In the genomic region with DNA sequence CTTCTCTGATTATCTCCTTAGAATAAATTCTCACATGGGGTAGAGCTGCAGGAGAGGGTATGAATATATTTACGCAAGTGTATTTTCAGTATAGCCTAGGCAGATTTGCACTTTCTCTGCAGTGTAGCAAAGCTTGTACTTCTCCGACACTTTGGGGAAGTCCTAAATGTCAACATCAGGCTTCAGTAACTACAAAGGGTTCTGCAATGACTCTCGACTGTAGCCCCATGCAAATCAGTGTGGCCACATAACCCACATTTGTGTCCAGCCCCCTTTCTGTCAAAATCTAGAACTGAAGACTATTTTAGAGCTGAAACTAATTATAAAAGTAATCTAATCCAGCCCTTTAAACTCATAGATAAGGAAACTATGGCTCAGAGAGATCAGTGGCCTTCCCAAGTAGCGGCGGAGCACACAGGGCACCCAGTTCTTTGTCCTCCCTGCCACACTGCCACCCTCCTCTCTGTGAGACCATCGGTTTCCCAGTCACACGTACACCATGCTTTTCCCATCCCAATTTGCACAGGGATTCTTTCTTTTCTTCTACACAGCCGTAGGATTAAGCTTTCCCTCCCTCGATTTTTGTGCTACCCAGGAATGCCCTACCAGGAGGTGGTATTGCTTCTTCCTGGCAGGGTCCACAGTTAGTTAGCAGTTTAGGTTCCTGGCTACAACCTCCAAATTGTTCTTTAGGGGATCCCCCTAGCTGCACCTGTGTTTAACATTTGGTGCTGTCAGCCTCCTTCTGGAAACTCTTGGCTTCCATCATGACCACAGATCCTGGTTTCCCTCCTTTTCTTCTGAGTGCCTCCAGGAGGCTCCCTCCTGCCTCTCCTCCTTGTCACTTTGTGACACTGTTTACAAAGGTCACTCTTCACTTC, we compare ENCODE assay signal across 1 cellular context.
TF ChIP-seq lines count a peak whose summit lies in the region.

No MANE protein-coding gene starts in this region.

TF ChIP-seq in HepG2, 621 proteins besides CTCF, POLR2A, EP300 and RAD21:
- TF ChIP-seq ASH2L (IDR thresholded peaks at IDR 0.05; ENCODE audit: insufficient read length, low read depth, low read length) = no peak
- TF ChIP-seq NFYC (CRISPR knock-in tag; IDR thresholded peaks at IDR 0.05) = no peak
- TF ChIP-seq, protein P1, sequence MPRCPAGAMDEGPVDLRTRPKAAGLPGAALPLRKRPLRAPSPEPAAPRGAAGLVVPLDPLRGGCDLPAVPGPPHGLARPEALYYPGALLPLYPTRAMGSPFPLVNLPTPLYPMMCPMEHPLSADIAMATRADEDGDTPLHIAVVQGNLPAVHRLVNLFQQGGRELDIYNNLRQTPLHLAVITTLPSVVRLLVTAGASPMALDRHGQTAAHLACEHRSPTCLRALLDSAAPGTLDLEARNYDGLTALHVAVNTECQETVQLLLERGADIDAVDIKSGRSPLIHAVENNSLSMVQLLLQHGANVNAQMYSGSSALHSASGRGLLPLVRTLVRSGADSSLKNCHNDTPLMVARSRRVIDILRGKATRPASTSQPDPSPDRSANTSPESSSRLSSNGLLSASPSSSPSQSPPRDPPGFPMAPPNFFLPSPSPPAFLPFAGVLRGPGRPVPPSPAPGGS (CRISPR knock-in tag; IDR thresholded peaks at IDR 0.05) = no peak
- TF ChIP-seq, protein P2, sequence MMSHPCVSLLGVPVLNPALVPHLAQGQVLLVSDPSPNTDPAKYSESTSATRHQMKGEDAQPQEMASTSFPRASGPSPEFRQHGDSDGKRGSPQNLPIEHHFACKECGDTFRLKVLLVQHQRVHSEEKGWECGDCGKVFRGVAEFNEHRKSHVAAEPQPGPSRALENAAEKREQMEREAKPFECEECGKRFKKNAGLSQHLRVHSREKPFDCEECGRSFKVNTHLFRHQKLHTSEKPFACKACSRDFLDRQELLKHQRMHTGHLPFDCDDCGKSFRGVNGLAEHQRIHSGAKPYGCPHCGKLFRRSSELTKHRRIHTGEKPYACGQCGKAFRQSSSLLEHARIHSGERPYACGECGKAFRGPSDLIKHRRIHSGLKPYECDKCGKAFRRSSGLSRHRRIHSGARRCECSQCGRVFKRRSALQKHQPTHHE (CRISPR knock-in tag; IDR thresholded peaks at IDR 0.05; ENCODE audit: borderline replicate concordance) = no peak
- TF ChIP-seq, protein P3, sequence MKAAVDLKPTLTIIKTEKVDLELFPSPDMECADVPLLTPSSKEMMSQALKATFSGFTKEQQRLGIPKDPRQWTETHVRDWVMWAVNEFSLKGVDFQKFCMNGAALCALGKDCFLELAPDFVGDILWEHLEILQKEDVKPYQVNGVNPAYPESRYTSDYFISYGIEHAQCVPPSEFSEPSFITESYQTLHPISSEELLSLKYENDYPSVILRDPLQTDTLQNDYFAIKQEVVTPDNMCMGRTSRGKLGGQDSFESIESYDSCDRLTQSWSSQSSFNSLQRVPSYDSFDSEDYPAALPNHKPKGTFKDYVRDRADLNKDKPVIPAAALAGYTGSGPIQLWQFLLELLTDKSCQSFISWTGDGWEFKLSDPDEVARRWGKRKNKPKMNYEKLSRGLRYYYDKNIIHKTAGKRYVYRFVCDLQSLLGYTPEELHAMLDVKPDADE (CRISPR knock-in tag; IDR thresholded peaks at IDR 0.05) = no peak
- no peak for TF ChIP-seq PITX1 (CRISPR knock-in tag; IDR thresholded peaks at IDR 0.05)
